Comparison of ENCODE assay signal across 8 cellular contexts in the genomic region with DNA sequence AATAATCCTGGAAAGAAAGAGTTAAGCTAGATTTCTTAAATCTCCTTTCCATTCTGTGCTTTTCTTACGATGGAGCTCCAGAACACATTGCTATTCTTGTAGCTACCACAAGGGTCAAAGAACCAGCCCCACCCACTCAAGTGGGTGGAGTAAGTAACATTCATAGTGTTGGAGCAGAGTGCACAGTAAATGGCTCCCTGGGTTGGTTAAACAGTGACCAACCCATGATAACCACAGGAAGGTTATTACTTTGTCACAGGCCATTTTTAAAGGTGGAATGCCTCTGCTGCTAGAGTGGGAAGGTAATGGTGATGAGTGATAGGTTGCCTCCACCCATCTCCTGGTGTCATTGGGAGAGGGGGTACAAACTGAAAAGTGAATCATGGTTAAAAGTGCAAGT. TPM values are rescaled to one million over a fixed set of nuclear protein-coding genes. Genes with fewer than 3 reads are reported as not detected.
DNase-seq lines count a peak whose midpoint lies in the region; ATAC-seq and TF ChIP-seq lines count a peak whose summit lies in the region.

No MANE protein-coding gene starts in this region.

- peaks cover 26% of the 10 kb centered on the region for H3K36me3 ChIP-seq in thoracic aorta

- H3K27me3 ChIP-seq in thoracic aorta (replicated peaks; ENCODE audit: insufficient read depth): no peaks in the 10 kb centered on the region

- H3K9me3 ChIP-seq in thoracic aorta: no peaks in the 10 kb centered on the region

- TF ChIP-seq CTCF in fibroblast of villous mesenchyme (IDR thresholded peaks at IDR 0.05; ENCODE audit: insufficient read depth, low read depth, low read length) (peak; percentile 29), thoracic aorta (IDR thresholded peaks at IDR 0.05) (peak; percentile 24), omental fat pad (IDR thresholded peaks at IDR 0.05) (no peak)

- ATAC-seq in HG02973 (IDR thresholded peaks at IDR 0.05; ENCODE audit: unreplicated experiment) (peak; percentile 68), thoracic aorta (ENCODE audit: insufficient number of reproducible peaks, low FRiP score, low read depth) (no peak), omental fat pad (ENCODE audit: low FRiP score) (no peak)

- peak; percentile 41 for DNase-seq in stimulated activated CD4-positive, alpha-beta T cell treated with anti-CD3 and anti-CD28 coated beads, Interleukin-15, amount 100 ng/mL, for 24 hours
- DNase-seq in stimulated activated CD4-positive, alpha-beta T cell treated with anti-CD3 and anti-CD28 coated beads, Interleukin-4, amount 100 ng/mL, for 4 hours: no peak
- DNase-seq in SKM-1 (lab: John Stamatoyannopoulos, UW; ENCODE audit: unreplicated experiment) (peak; percentile 25), fibroblast of villous mesenchyme (ENCODE audit: low read depth) (no peak), thoracic aorta (ENCODE audit: low spot score) (no peak), cortex of kidney (lab: John Stamatoyannopoulos, UW) (no peak), omental fat pad (ENCODE audit: low spot score) (no peak)

- H3K27ac ChIP-seq in thoracic aorta: peak overlapping the region; percentile 88 to 95

- H3K4me3 ChIP-seq in fibroblast of villous mesenchyme (ENCODE audit: low read depth, low read length) (no peak overlapping the region), thoracic aorta (no peak overlapping the region)

- peaks cover 36 to 63% of the 10 kb centered on the region in 2 donors for H3K4me1 ChIP-seq in thoracic aorta (ENCODE audit: control insufficient read depth in 1 of 2, low read depth in 2 of 2)

RNA-seq across cellular contexts. Expression of gene ARPC2, which starts 13.9 kb away (rescaled TPM):
- total RNA-seq in fibroblast of villous mesenchyme (482 and 483 TPM in 2 replicates), thoracic aorta (100 to 1,000 TPM; 378 to 469 TPM), omental fat pad (100 to 1,000 TPM; 278 to 384 (median 348) TPM)

RNA-seq across cellular contexts. Expression of gene GPBAR1, which starts 29.9 kb away (rescaled TPM):
- under 0.01 TPM in 1 of 2 replicates, not detected in the other for total RNA-seq in fibroblast of villous mesenchyme
- 1 to 10 TPM; 3.5 to 4.2 TPM for total RNA-seq in thoracic aorta
- 10 to 100 TPM; 24.7 to 74.2 (median 59.1) TPM for total RNA-seq in omental fat pad

RNA-seq across cellular contexts. Expression of gene AAMP, which starts 39.1 kb away (rescaled TPM):
- total RNA-seq in fibroblast of villous mesenchyme (104 and 110 TPM in 2 replicates), thoracic aorta (10 to 100 TPM; 95.9 to 97.5 TPM), omental fat pad (100 to 1,000 TPM; 122 to 165 (median 140) TPM)

RNA-seq across cellular contexts. Expression of gene PNKD, which starts 39.4 kb away (rescaled TPM):
- 26.1 and 26.8 TPM in 2 replicates for total RNA-seq in fibroblast of villous mesenchyme
- 10 to 100 TPM; 19.4 to 38.4 TPM for total RNA-seq in thoracic aorta
- 10 to 100 TPM; 25.5 to 38.0 (median 31.3) TPM for total RNA-seq in omental fat pad

Comparison
In these comparisons a context has a peak if more than half of its experiments do, and no peak if none do; other contexts are left out.
1. DNase-seq: peak in stimulated activated CD4-positive, alpha-beta T cell treated with anti-CD3 and anti-CD28 coated beads, Interleukin-15, amount 100 ng/mL, for 24 hours (single experiment) and SKM-1 (single experiment); none in stimulated activated CD4-positive, alpha-beta T cell treated with anti-CD3 and anti-CD28 coated beads, Interleukin-4, amount 100 ng/mL, for 4 hours (0 of 2), fibroblast of villous mesenchyme (single experiment), thoracic aorta (single experiment), cortex of kidney (single experiment) and omental fat pad (single experiment).
2. CTCF ChIP-seq: peak in fibroblast of villous mesenchyme (single experiment) and thoracic aorta (single experiment); none in omental fat pad (0 of 3).
3. RNA of gene GPBAR1, which starts 29.9 kb away (total RNA-seq): 24.7 to 74.2 TPM in omental fat pad; 3.5 to 4.2 TPM in thoracic aorta and under 0.01 TPM in fibroblast of villous mesenchyme; every median in the first group is over 4 times any median in the second.